In the genomic region with DNA sequence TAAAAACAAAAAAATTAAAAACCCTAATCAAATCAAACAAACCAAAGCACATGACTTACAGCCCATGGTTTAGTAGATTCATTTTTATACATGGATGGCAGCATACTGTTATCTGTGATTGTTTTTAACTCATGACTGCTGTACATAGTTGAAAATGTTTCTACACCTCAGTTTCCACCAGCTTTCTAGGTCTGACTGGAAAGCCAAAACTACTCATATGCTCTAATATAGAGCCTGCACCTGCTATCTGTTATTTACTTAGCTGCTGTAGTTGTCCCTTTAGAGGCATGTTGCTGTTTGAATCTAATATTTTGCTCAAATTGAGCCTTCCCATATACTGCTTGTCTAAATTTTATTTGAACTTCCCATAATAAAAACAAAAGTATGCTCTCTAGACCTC, we compare ENCODE assay signal across 18 cellular contexts.
DNase-seq lines count a peak whose midpoint lies in the region; ATAC-seq lines count a peak whose summit lies in the region.
"Had no signal": no experiment of that assay in that cellular context is flagged by ENCODE, and none has a peak within 500 bp of the region (broad histone marks: within the 10 kb centered on the region; RNA-seq: fewer than 3 reads in every experiment).

No MANE protein-coding gene starts in this region.

- H3K4me3 Mint-ChIP-seq in activated T-cell treated with anti-CD3 and anti-CD28 coated beads, Interleukin-2, amount 50 U/mL, for 72 hours, result no peak overlapping the region
- H3K4me3 Mint-ChIP-seq in stimulated activated naive CD8-positive, alpha-beta T cell treated with anti-CD3 and anti-CD28 coated beads, Interleukin-15, Interleukin-2, amounts not matched to agents 100 ng/mL and 50 ng/mL, for 24 hours, result no peak overlapping the region
- H3K4me3 Mint-ChIP-seq: activated naive CD4-positive, alpha-beta T cell treated with anti-CD3 and anti-CD28 coated beads, Interleukin-2, amount 10 ng/mL, durations not matched to agents 7 days and 5 days had no signal

- no peak for DNase-seq in activated T-cell treated with anti-CD3 and anti-CD28 coated beads, Interleukin-2, amount 50 U/mL, for 72 hours
- no peak for DNase-seq in activated T-cell treated with anti-CD3 and anti-CD28 coated beads for 4 hours
- DNase-seq in posterior vena cava (ENCODE audit: low spot score), result no peak
- no peak for DNase-seq in UCSD-AML1 (lab: John Stamatoyannopoulos, UW; ENCODE audit: unreplicated experiment)
- DNase-seq in SW480 (ENCODE audit: low spot score), result no peak
- DNase-seq: ACHN; activated CD4-positive, alpha-beta T cell treated with anti-CD3 and anti-CD28 coated beads, Interleukin-2, amount 50 U/mL, for 1 hour; activated naive CD4-positive, alpha-beta T cell treated with anti-CD3 and anti-CD28 coated beads, Interleukin-2, amount 10 ng/mL, durations not matched to agents 7 days and 5 days; colonic mucosa; NCI-H1417; NCI-H2171 treated with DMSO at 0.1 percent for 48 hours; NCI-H69; right cardiac atrium; stimulated activated naive CD4-positive, alpha-beta T cell; trophoblast cell had no signal

- H3K27me3 Mint-ChIP-seq in activated T-cell treated with anti-CD3 and anti-CD28 coated beads, Interleukin-2, amount 50 U/mL, for 72 hours (ENCODE audit: low read depth), result no peaks in the 10 kb centered on the region
- H3K27me3 Mint-ChIP-seq in stimulated activated naive CD8-positive, alpha-beta T cell treated with anti-CD3 and anti-CD28 coated beads, Interleukin-15, Interleukin-2, amounts not matched to agents 100 ng/mL and 50 ng/mL, for 24 hours, result no peaks in the 10 kb centered on the region
- H3K27me3 Mint-ChIP-seq: activated naive CD4-positive, alpha-beta T cell treated with anti-CD3 and anti-CD28 coated beads, Interleukin-2, amount 10 ng/mL, durations not matched to agents 7 days and 5 days had no signal

- H3K4me1 Mint-ChIP-seq in activated T-cell treated with anti-CD3 and anti-CD28 coated beads, Interleukin-2, amount 50 U/mL, for 72 hours (ENCODE audit: low read depth), result peaks cover 8% of the 10 kb centered on the region
- H3K4me1 Mint-ChIP-seq in stimulated activated naive CD8-positive, alpha-beta T cell treated with anti-CD3 and anti-CD28 coated beads, Interleukin-15, Interleukin-2, amounts not matched to agents 100 ng/mL and 50 ng/mL, for 24 hours (ENCODE audit: low read depth), result peaks cover 18% of the 10 kb centered on the region
- H3K4me1 Mint-ChIP-seq: activated naive CD4-positive, alpha-beta T cell treated with anti-CD3 and anti-CD28 coated beads, Interleukin-2, amount 10 ng/mL, durations not matched to agents 7 days and 5 days had no signal

- peaks cover 3 to 5% of the 10 kb centered on the region in 2 donors for H3K9me3 Mint-ChIP-seq in activated T-cell treated with anti-CD3 and anti-CD28 coated beads, Interleukin-2, amount 50 U/mL, for 72 hours
- H3K9me3 Mint-ChIP-seq in stimulated activated naive CD8-positive, alpha-beta T cell treated with anti-CD3 and anti-CD28 coated beads, Interleukin-15, Interleukin-2, amounts not matched to agents 100 ng/mL and 50 ng/mL, for 24 hours, result peaks cover 9% of the 10 kb centered on the region

- H3K36me3 Mint-ChIP-seq in activated T-cell treated with anti-CD3 and anti-CD28 coated beads, Interleukin-2, amount 50 U/mL, for 72 hours (ENCODE audit: insufficient read depth in 2 of 2), result no peaks in the 10 kb centered on the region
- no peaks in the 10 kb centered on the region for H3K36me3 Mint-ChIP-seq in stimulated activated naive CD8-positive, alpha-beta T cell treated with anti-CD3 and anti-CD28 coated beads, Interleukin-15, Interleukin-2, amounts not matched to agents 100 ng/mL and 50 ng/mL, for 24 hours (ENCODE audit: low read depth)

- no peak overlapping the region for H3K27ac Mint-ChIP-seq in activated T-cell treated with anti-CD3 and anti-CD28 coated beads, Interleukin-2, amount 50 U/mL, for 72 hours
- H3K27ac Mint-ChIP-seq in stimulated activated naive CD8-positive, alpha-beta T cell treated with anti-CD3 and anti-CD28 coated beads, Interleukin-15, Interleukin-2, amounts not matched to agents 100 ng/mL and 50 ng/mL, for 24 hours, result peak overlapping the region; percentile 23
- H3K27ac Mint-ChIP-seq: activated naive CD4-positive, alpha-beta T cell treated with anti-CD3 and anti-CD28 coated beads, Interleukin-2, amount 10 ng/mL, durations not matched to agents 7 days and 5 days had no signal

- intact Hi-C loops in posterior vena cava (cut with DNase I), result no loop called here

- peak; percentile 70 to 86 for ATAC-seq in activated T-cell treated with anti-CD3 and anti-CD28 coated beads, Interleukin-2, amount 50 U/mL, for 72 hours (replicated peaks in 1 of 2)
- ATAC-seq in GM21576 (IDR thresholded peaks at IDR 0.05; ENCODE audit: unreplicated experiment) (peak; percentile 32), HG03159 (IDR thresholded peaks at IDR 0.05; ENCODE audit: unreplicated experiment) (peak; percentile 45)
- ATAC-seq: right cardiac atrium had no signal
